Comparison of ENCODE assay signal across 9 cellular contexts in the genomic region with DNA sequence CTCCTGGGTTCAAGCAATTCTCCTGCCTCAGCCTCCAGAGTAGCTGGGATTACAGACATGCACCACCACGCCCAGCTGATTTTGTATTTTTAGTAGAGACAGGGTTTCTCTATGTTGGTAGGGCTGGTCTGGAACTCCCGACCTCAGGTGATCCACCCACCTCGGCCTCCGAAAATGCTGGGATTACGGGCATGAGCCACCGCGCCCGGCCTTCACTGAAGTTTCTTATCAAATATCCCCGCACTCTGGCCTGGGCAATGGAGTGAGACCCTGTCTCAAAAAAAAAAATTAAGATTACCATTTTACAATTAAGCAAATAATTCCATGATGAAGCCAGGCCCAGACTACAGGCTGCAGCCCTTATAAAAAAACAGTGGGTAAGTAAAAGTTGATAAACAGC. TPM values are rescaled to one million over a fixed set of nuclear protein-coding genes. Genes with fewer than 3 reads are reported as not detected.
DNase-seq lines count a peak whose midpoint lies in the region; ATAC-seq, FAIRE-seq and TF ChIP-seq lines count a peak whose summit lies in the region.
"Not testable (repeated sequence)": the region's sequence is repeated elsewhere in the genome, so short reads cannot be mapped to it uniquely, and the experiment has no call there.
"Had no signal": no experiment of that assay in that cellular context is flagged by ENCODE, and none has a peak within 500 bp of the region (broad histone marks: within the 10 kb centered on the region; RNA-seq: fewer than 3 reads in every experiment).

No MANE protein-coding gene starts in this region.

- not testable (repeated sequence) for H2BK120ac ChIP-seq in mesenchymal stem cell (ENCODE audit: low read depth, low read length)

- not testable (repeated sequence) for H3K14ac ChIP-seq in mesenchymal stem cell (ENCODE audit: low read length in 2 of 2)

- H2BK12ac ChIP-seq in mesenchymal stem cell (ENCODE audit: low read length in 2 of 2) = not testable (repeated sequence)

- 97% methylated on average over 8 of the region's 9 CpGs for WGBS in mesenchymal stem cell

- peaks cover 17% of the 10 kb centered on the region for H4K20me1 ChIP-seq in DND-41 (ENCODE audit: insufficient read depth, low read length)
- H4K20me1 ChIP-seq in astrocyte (ENCODE audit: insufficient read depth, low read length); fibroblast of lung (ENCODE audit: control insufficient read depth, extremely low read depth, insufficient read depth, low read length): not testable (repeated sequence)

- H3K9ac ChIP-seq in DND-41 (ENCODE audit: low read depth, low read length) (peak overlapping the region; percentile 84), astrocyte (ENCODE audit: low read length) (peak overlapping the region; percentile 95), mesenchymal stem cell (ENCODE audit: low read length) (peak overlapping the region; percentile 97)
- H3K9ac ChIP-seq in fibroblast of lung (ENCODE audit: insufficient read depth, low read length) = not testable (repeated sequence)

- not testable (repeated sequence) for H3K4ac ChIP-seq in mesenchymal stem cell (ENCODE audit: low read depth in 1 of 2, low read length in 2 of 2)

- H3K79me2 ChIP-seq in DND-41 (ENCODE audit: insufficient read depth, low read length) (peaks cover 91% of the 10 kb centered on the region), astrocyte (ENCODE audit: insufficient read depth, low read length) (peaks cover 92% of the 10 kb centered on the region), fibroblast of lung (ENCODE audit: control insufficient read depth, insufficient read depth, low read length) (peaks cover 84% of the 10 kb centered on the region)

- H3K27ac Mint-ChIP-seq in astrocyte (ENCODE audit: unreplicated experiment) = not testable (repeated sequence)

- H3K4me1 Mint-ChIP-seq in astrocyte (ENCODE audit: low read depth, unreplicated experiment) = peaks cover 13% of the 10 kb centered on the region

- ATAC-seq in DND-41 (ENCODE audit: insufficient read depth, low read depth) = not testable (repeated sequence)

- not testable (repeated sequence) for H4K8ac ChIP-seq in mesenchymal stem cell (ENCODE audit: low read length)

- not testable (repeated sequence) for H4K91ac ChIP-seq in mesenchymal stem cell (ENCODE audit: low read length)

- not testable (repeated sequence) for TF ChIP-seq CTCF in DND-41 (IDR thresholded peaks at IDR 0.05; ENCODE audit: borderline replicate concordance, extremely low read depth, low read length, poor library complexity, severe bottlenecking); HFF-Myc (IDR thresholded peaks at IDR 0.05; ENCODE audit: low read depth, low read length, missing control alignments); astrocyte (IDR thresholded peaks at IDR 0.05; ENCODE audit: insufficient read depth, low read depth, low read length); fibroblast of lung (conservative IDR thresholded peaks at IDR 0.05 in 1 of 2, IDR thresholded peaks at IDR 0.05 in 1 of 2; ENCODE audit: low read depth in 1 of 2, low read length in 2 of 2)

- H3K4me1 ChIP-seq in DND-41 (ENCODE audit: insufficient read depth, low read length) = peaks cover 63% of the 10 kb centered on the region
- H3K4me1 ChIP-seq in SJSA1 (replicated peaks) = peaks cover 17% of the 10 kb centered on the region
- H3K4me1 ChIP-seq in astrocyte (ENCODE audit: insufficient read depth, low read length) = peaks cover 18% of the 10 kb centered on the region
- not testable (repeated sequence) for H3K4me1 ChIP-seq in fibroblast of lung (ENCODE audit: control insufficient read depth, extremely low read depth, insufficient read depth, low read length); mesenchymal stem cell (ENCODE audit: control insufficient read depth, insufficient read depth, low read depth, low read length)

- not testable (repeated sequence) for H3K36me3 Mint-ChIP-seq in astrocyte (ENCODE audit: low read depth, unreplicated experiment)

- H2AFZ ChIP-seq in DND-41 (ENCODE audit: low read depth, low read length); astrocyte (ENCODE audit: low read depth, low read length); fibroblast of lung (ENCODE audit: low read length); mesenchymal stem cell (ENCODE audit: low read depth, low read length): not testable (repeated sequence)

- H2BK15ac ChIP-seq in mesenchymal stem cell (ENCODE audit: low read depth, poor library complexity, severe bottlenecking) = not testable (repeated sequence)

- H3K23ac ChIP-seq in mesenchymal stem cell (ENCODE audit: low read length in 2 of 2) = not testable (repeated sequence)

- not testable (repeated sequence) for H3K18ac ChIP-seq in mesenchymal stem cell (ENCODE audit: low read depth in 1 of 2, low read length in 2 of 2)

- H3K9me3 ChIP-seq in DND-41 (ENCODE audit: insufficient read depth, low read length, severe bottlenecking); MG63; SJSA1 (replicated peaks); astrocyte (ENCODE audit: insufficient read depth, low read depth, low read length); fibroblast of lung (ENCODE audit: control insufficient read depth, insufficient read depth, low read depth, low read length); mesenchymal stem cell (ENCODE audit: control insufficient read depth, low read length): not testable (repeated sequence)

- H3K9me3 Mint-ChIP-seq in astrocyte (ENCODE audit: unreplicated experiment) = not testable (repeated sequence)

- not testable (repeated sequence) for FAIRE-seq in astrocyte (lab: Jason Lieb, UNC)

- H3K4me3 Mint-ChIP-seq in astrocyte (ENCODE audit: unreplicated experiment) = not testable (repeated sequence)

- H3K27ac ChIP-seq in DND-41 (ENCODE audit: low read length) = peak overlapping the region; percentile 97; the same call in 1 of the 2 replicates
- H3K27ac ChIP-seq in SJSA1 = peak overlapping the region; percentile 93; the same call in 1 of the 2 replicates
- H3K27ac ChIP-seq in astrocyte (ENCODE audit: low read depth, low read length); fibroblast of lung (ENCODE audit: insufficient read depth, low read length); mesenchymal stem cell (ENCODE audit: low read length, poor library complexity, severe bottlenecking): not testable (repeated sequence)

- not testable (repeated sequence) for H2AK5ac ChIP-seq in mesenchymal stem cell (ENCODE audit: low read length, severe bottlenecking)

- DNase-seq in DND-41; HFF-Myc (ENCODE audit: extremely low read depth, low read depth); MG63; SJSA1 (ENCODE audit: low read depth in 1 of 2, low spot score in 2 of 2); astrocyte (ENCODE audit: low read depth); fibroblast of lung (ENCODE audit: low read depth in 2 of 2); mesenchymal stem cell: not testable (repeated sequence)

- peak overlapping the region; percentile 77 for H3K4me2 ChIP-seq in DND-41 (ENCODE audit: insufficient read depth, low read length)
- peak overlapping the region; percentile 97 for H3K4me2 ChIP-seq in astrocyte (ENCODE audit: low read length)
- peak overlapping the region; percentile 95 for H3K4me2 ChIP-seq in fibroblast of lung (ENCODE audit: extremely low read depth, insufficient read depth, low read length)
- H3K4me2 ChIP-seq in mesenchymal stem cell (ENCODE audit: low read length, poor library complexity, severe bottlenecking) = not testable (repeated sequence)

- H3K4me3 ChIP-seq in DND-41 (ENCODE audit: low read depth in 1 of 2, low read length in 2 of 2) = peak overlapping the region; percentile 68 to 81; a peak in 3 of 4 replicates
- H3K4me3 ChIP-seq in HFF-Myc (replicated peaks; ENCODE audit: low read depth, low read length) = peak overlapping the region; percentile 85
- H3K4me3 ChIP-seq in MG63 = peak overlapping the region; percentile 78
- H3K4me3 ChIP-seq in SJSA1 = peak overlapping the region; percentile 65
- peak overlapping the region; percentile 96 for H3K4me3 ChIP-seq in astrocyte (ENCODE audit: insufficient read depth, low read depth, low read length)
- H3K4me3 ChIP-seq in fibroblast of lung (replicated peaks in 1 of 4; ENCODE audit: control extremely low read depth in 1 of 4, insufficient read depth in 1 of 4, low read depth in 3 of 4, low read length in 4 of 4) = peak overlapping the region in 3 of 4 experiments; percentile 73 to 99 (median 95)
- H3K4me3 ChIP-seq in mesenchymal stem cell (ENCODE audit: insufficient read depth in 1 of 2, low read depth in 1 of 2, low read length in 2 of 2) = peak overlapping the region in 1 of 2 experiments; percentile 96

- H3K27me3 ChIP-seq in DND-41 (ENCODE audit: insufficient read depth, low read length, poor library complexity); MG63; SJSA1 (replicated peaks); astrocyte (ENCODE audit: insufficient read depth, low read length); fibroblast of lung (ENCODE audit: control insufficient read depth, insufficient read depth, low read length); mesenchymal stem cell (ENCODE audit: control insufficient read depth in 1 of 2, insufficient read depth in 1 of 2, low read length in 2 of 2): not testable (repeated sequence)

- not testable (repeated sequence) for H3K27me3 Mint-ChIP-seq in astrocyte (ENCODE audit: low read depth, unreplicated experiment)

- peaks cover 25% of the 10 kb centered on the region for H3K79me1 ChIP-seq in mesenchymal stem cell (replicated peaks; ENCODE audit: low read length, poor library complexity, severe bottlenecking)

- H3K36me3 ChIP-seq in DND-41 (ENCODE audit: insufficient read depth, low read length) (peaks cover 60% of the 10 kb centered on the region), MG63 (peaks cover 80% of the 10 kb centered on the region), SJSA1 (peaks cover 73% of the 10 kb centered on the region), astrocyte (ENCODE audit: insufficient read depth, low read length) (peaks cover 20% of the 10 kb centered on the region), mesenchymal stem cell (ENCODE audit: control insufficient read depth in 1 of 2, insufficient read depth in 2 of 2, low read depth in 1 of 2, low read length in 2 of 2) (peaks cover 18 to 29% of the 10 kb centered on the region in 2 experiments)
- not testable (repeated sequence) for H3K36me3 ChIP-seq in fibroblast of lung (ENCODE audit: control insufficient read depth, insufficient read depth, low read length)

- H2BK5ac ChIP-seq in mesenchymal stem cell (ENCODE audit: low read depth, low read length, poor library complexity, severe bottlenecking) = not testable (repeated sequence)

RNA-seq across cellular contexts. Expression of gene AURKA, which starts 1.6 kb away (rescaled TPM):
- 86.4 and 130 TPM in 2 replicates for total RNA-seq in MG63 (2014; rRNA removed; shearing (Covaris generic); ENCODE audit: low replicate concordance)
- 116 and 132 TPM in 2 replicates for total RNA-seq in SJSA1 (2014; rRNA removed; shearing (Covaris generic))
- total RNA-seq in astrocyte (10.4 and 14.8 TPM in 2 replicates), fibroblast of lung (4.9 and 27.7 TPM in 2 replicates)
- polyA plus RNA-seq in fibroblast of lung = 32.7 and 89.3 TPM in 2 replicates
- polyA plus RNA-seq in fibroblast of lung (2012) = 20.4 and 60.3 TPM in 2 replicates
- polyA minus RNA-seq in fibroblast of lung (ENCODE audit: low replicate concordance) = 5.4 and 24.1 TPM in 2 replicates
- 13.9 TPM for polyA plus RNA-seq in mesenchymal stem cell (2013, experiment 1 of 2)
- polyA plus RNA-seq in mesenchymal stem cell (2013, experiment 2 of 2) = 13.9 TPM

RNA-seq across cellular contexts. Expression of gene CSTF1, which starts 2.0 kb away (rescaled TPM):
- total RNA-seq in MG63 (2014; rRNA removed; shearing (Covaris generic); ENCODE audit: low replicate concordance) = 68.6 and 135 TPM in 2 replicates
- total RNA-seq in SJSA1 (2014; rRNA removed; shearing (Covaris generic)) = 36.4 and 37.8 TPM in 2 replicates
- total RNA-seq in astrocyte = 28.5 and 30.3 TPM in 2 replicates
- total RNA-seq in fibroblast of lung = 28.8 and 31.2 TPM in 2 replicates
- 55.2 and 68.6 TPM in 2 replicates for polyA plus RNA-seq in fibroblast of lung
- 34.5 and 46.9 TPM in 2 replicates for polyA plus RNA-seq in fibroblast of lung (2012)
- polyA minus RNA-seq in fibroblast of lung (ENCODE audit: low replicate concordance) = 133 and 137 TPM in 2 replicates
- polyA plus RNA-seq in mesenchymal stem cell (2013, experiment 1 of 2) = 22.0 TPM
- polyA plus RNA-seq in mesenchymal stem cell (2013, experiment 2 of 2) = 21.8 TPM

RNA-seq across cellular contexts. Expression of gene CASS4, which starts 21.7 kb away (rescaled TPM):
- total RNA-seq in MG63 (2014; rRNA removed; shearing (Covaris generic); ENCODE audit: low replicate concordance) = 0.07 and 0.25 TPM in 2 replicates
- total RNA-seq in SJSA1 (2014; rRNA removed; shearing (Covaris generic)) = not detected in 2 replicates
- total RNA-seq in astrocyte = 2.3 and 2.5 TPM in 2 replicates
- 14.9 and 17.7 TPM in 2 replicates for total RNA-seq in fibroblast of lung
- polyA plus RNA-seq in fibroblast of lung = 63.7 and 65.8 TPM in 2 replicates
- 39.0 and 48.2 TPM in 2 replicates for polyA plus RNA-seq in fibroblast of lung (2012)
- polyA minus RNA-seq in fibroblast of lung (ENCODE audit: low replicate concordance) = 84.7 and 110 TPM in 2 replicates
- 0.14 TPM for polyA plus RNA-seq in mesenchymal stem cell (2013, experiment 1 of 2)
- 0.19 TPM for polyA plus RNA-seq in mesenchymal stem cell (2013, experiment 2 of 2)
- total RNA-seq: bronchial epithelial cell, pulmonary artery endothelial cell had no signal

RNA-seq across cellular contexts. Expression of gene FAM210B, which starts 31.6 kb away (rescaled TPM):
- total RNA-seq in MG63 (2014; rRNA removed; shearing (Covaris generic); ENCODE audit: low replicate concordance) = 12.2 and 14.0 TPM in 2 replicates
- total RNA-seq in SJSA1 (2014; rRNA removed; shearing (Covaris generic)) = 9.0 and 22.4 TPM in 2 replicates
- 40.5 and 46.3 TPM in 2 replicates for total RNA-seq in astrocyte
- total RNA-seq in fibroblast of lung = 71.9 and 120 TPM in 2 replicates
- polyA plus RNA-seq in fibroblast of lung = 63.6 and 90.6 TPM in 2 replicates
- 49.4 and 60.5 TPM in 2 replicates for polyA plus RNA-seq in fibroblast of lung (2012)
- 19.7 and 20.2 TPM in 2 replicates for polyA minus RNA-seq in fibroblast of lung (ENCODE audit: low replicate concordance)
- polyA plus RNA-seq in mesenchymal stem cell (2013, experiment 1 of 2) = 30.8 TPM
- 31.8 TPM for polyA plus RNA-seq in mesenchymal stem cell (2013, experiment 2 of 2)
